Comparison of ENCODE assay signal across 22 cellular contexts in genomic region chr10:118790058-118790457, GRCh38.
"Had no signal": no experiment of that assay in that cellular context is flagged by ENCODE, and none has a peak within 500 bp of the region (broad histone marks: within the 10 kb centered on the region; RNA-seq: fewer than 3 reads in every experiment).

No MANE protein-coding gene starts in this region.

- DNase-seq: Karpas-422, KG1, MG63, NCI-H1092 treated with DMSO at 0.1 percent for 48 hours, NCI-H1436, NCI-H187, NCI-H2029, NCI-H2081 treated with DMSO at 0.1 percent for 48 hours, NCI-H2171, NCI-H226, NCI-H446, NCI-H510A, NCI-H524 treated with DMSO at 0.1 percent for 48 hours, NCI-H69, NCI-H774, SHP77 treated with DMSO at 0.1 percent for 48 hours, SJCRH30 had no signal

- H3K4me1 ChIP-seq: SJCRH30 had no signal

- H3K27ac ChIP-seq: HL-60, RWPE1, SJCRH30 had no signal

- H3K36me3 ChIP-seq: MG63, SJCRH30 had no signal

- ATAC-seq: SK-N-SH treated with all-trans-retinoic acid at 6 μM for 48 hours had no signal

- H3K27me3 ChIP-seq: MG63, SJCRH30 had no signal

- FAIRE-seq: HTR-8/SVneo, RCC 7860 had no signal

- H3K9me3 ChIP-seq: MG63, SJCRH30 had no signal

- H3K4me3 ChIP-seq: MG63, SJCRH30 had no signal
